ENCODE assay signal across 12 cellular contexts in genomic region chr11:76267563-76267962, GRCh38.
"Had no signal": no experiment of that assay in that cellular context is flagged by ENCODE, and none has a peak within 500 bp of the region (broad histone marks: within the 10 kb centered on the region; RNA-seq: fewer than 3 reads in every experiment).

No MANE protein-coding gene starts in this region.

- H3K27me3 ChIP-seq: ovary had no signal

- H3K36me3 ChIP-seq: left ventricle myocardium inferior, ovary had no signal

- H3K4me3 ChIP-seq: coronary artery, left ventricle myocardium inferior, ovary had no signal

- DNase-seq: activated B cell treated with CpG ODN at 0.5 μM for 24 hours; activated CD4-positive, alpha-beta T cell treated with anti-CD3 and anti-CD28 coated beads, Interleukin-2, amount 10 ng/mL, durations not matched to agents 24 days and 14 days; activated naive CD4-positive, alpha-beta T cell treated with anti-CD3 and anti-CD28 coated beads for 36 hours; central memory CD4-positive, alpha-beta T cell; effector CD8-positive, alpha-beta T cell; foreskin melanocyte; left ventricle myocardium inferior; mesendoderm; ovary; T-helper 2 cell had no signal

- ATAC-seq: stimulated activated memory B cell treated with anti-CD40 and anti-IgM and Interleukin-4, amounts not matched to agents 10 μg/mL and 1 μg/mL and 100 μg/mL, for 72 hours had no signal

- H3K9me3 ChIP-seq: left ventricle myocardium inferior, ovary had no signal

- H3K27ac ChIP-seq: left ventricle myocardium inferior, ovary had no signal
